In genomic region chr9:122822056-122822455, GRCh38 we compare ENCODE assay signal across 1 cellular context.
TF ChIP-seq lines count a peak whose summit lies in the region.

No MANE protein-coding gene starts in this region.

TF ChIP-seq in SK-N-SH treated with all-trans-retinoic acid at 6 μM for 48 hours, 23 proteins besides CTCF, POLR2A, EP300 and RAD21 (continued from another document):
- TF ChIP-seq CSRNP3 (CRISPR knock-in tag; IDR thresholded peaks at IDR 0.05), result no peak
- TF ChIP-seq ARNTL (CRISPR knock-in tag; IDR thresholded peaks at IDR 0.05; ENCODE audit: borderline replicate concordance, low read depth), result no peak
- no peak for TF ChIP-seq ISL1 (CRISPR knock-in tag; IDR thresholded peaks at IDR 0.05)
- no peak for TF ChIP-seq PPARA (CRISPR knock-in tag; IDR thresholded peaks at IDR 0.05; ENCODE audit: borderline replicate concordance)
- TF ChIP-seq TCF4 (CRISPR knock-in tag; IDR thresholded peaks at IDR 0.05; ENCODE audit: borderline replicate concordance), result no peak
- TF ChIP-seq TOX (CRISPR knock-in tag; IDR thresholded peaks at IDR 0.05; ENCODE audit: borderline replicate concordance), result no peak
